ENCODE assay signal across 14 cellular contexts in the genomic region with DNA sequence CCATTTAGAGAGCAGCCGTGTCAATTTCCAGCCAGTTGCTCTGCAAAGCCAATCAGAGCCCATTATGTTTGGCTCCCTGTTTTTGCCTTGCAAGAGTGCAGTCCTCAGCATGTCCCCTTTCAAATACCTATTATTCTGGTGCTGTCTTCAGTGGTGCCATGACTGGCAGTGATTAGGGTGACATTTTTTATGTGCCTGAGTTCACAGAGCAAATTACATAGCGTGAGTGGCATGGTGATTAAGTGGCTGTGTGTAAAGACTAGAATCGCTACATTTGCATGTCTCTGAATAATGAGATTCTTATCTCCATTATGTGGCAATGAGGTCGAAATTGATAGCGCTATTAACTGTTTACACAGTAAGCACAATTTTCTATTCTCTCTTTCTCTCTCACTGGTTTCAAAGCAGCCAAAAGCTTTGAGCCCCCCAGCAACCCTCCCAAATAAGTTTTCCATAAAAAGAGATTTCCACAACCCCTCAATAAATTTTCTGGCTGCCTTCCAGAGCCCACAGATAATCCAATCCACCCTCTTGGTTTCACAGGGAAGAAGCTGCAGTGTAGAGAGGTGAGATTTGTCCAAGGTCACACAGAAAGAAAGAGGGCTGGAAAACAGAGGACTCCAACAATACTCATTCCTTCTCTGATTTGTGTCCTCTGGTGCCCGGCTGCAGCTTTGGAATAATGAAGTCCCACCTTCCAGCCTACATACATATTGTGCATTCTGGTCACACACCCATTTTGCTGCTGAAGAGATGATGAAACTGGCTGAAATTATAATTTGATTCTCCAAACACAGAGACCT. TPM values are rescaled to one million over a fixed set of nuclear protein-coding genes. Genes with fewer than 3 reads are reported as not detected.
A peak's percentile ranks its signal among the peaks of the same experiment; 100 is the strongest.
DNase-seq lines count a peak whose midpoint lies in the region; ATAC-seq and TF ChIP-seq lines count a peak whose summit lies in the region.
"Had no signal": no experiment of that assay in that cellular context is flagged by ENCODE, and none has a peak within 500 bp of the region (broad histone marks: within the 10 kb centered on the region; RNA-seq: fewer than 3 reads in every experiment).

No MANE protein-coding gene starts in this region.

- H3K27me3 ChIP-seq in endodermal cell (ENCODE audit: control insufficient read depth, insufficient read depth, low read length, poor library complexity, severe bottlenecking) (no peaks in the 10 kb centered on the region), dorsolateral prefrontal cortex (no peaks in the 10 kb centered on the region)
- H3K27me3 ChIP-seq: heart right ventricle had no signal

- H3K27ac ChIP-seq in endodermal cell (ENCODE audit: low read depth, low read length): peak overlapping the region; percentile 64
- no peak overlapping the region for H3K27ac ChIP-seq in dorsolateral prefrontal cortex
- H3K27ac ChIP-seq: heart right ventricle had no signal

- no peaks in the 10 kb centered on the region for H3K4me1 ChIP-seq in endodermal cell (ENCODE audit: control insufficient read depth, insufficient read depth, low read length)

- no peak for ATAC-seq in GM18498 (IDR thresholded peaks at IDR 0.05; ENCODE audit: unreplicated experiment)
- no peak for ATAC-seq in stimulated activated effector memory CD8-positive, alpha-beta T cell treated with anti-CD3 and anti-CD28 coated beads, Interleukin-12 subunit alpha, Interleukin-12 subunit beta, amount 100 ng/mL, for 72 hours
- ATAC-seq: heart right ventricle; stimulated activated naive B cell treated with anti-CD40 and anti-IgM and Interleukin-4, amounts not matched to agents 10 μg/mL and 1 μg/mL and 100 μg/mL, for 72 hours had no signal

- DNase-seq in AG10803 (ENCODE audit: low read depth) (peak; percentile 29), M059J (ENCODE audit: low read depth) (peak; percentile 63), NCI-H526 (lab: John Stamatoyannopoulos, UW) (peak; percentile 83 to 86), endodermal cell (no peak), dorsolateral prefrontal cortex (no peak)
- no peak for DNase-seq in activated CD4-positive, alpha-beta T cell treated with anti-CD3 and anti-CD28 coated beads for 1 hour
- DNase-seq in stimulated activated effector memory CD8-positive, alpha-beta T cell treated with anti-CD3 and anti-CD28 coated beads, Interleukin-12 subunit alpha, Interleukin-12 subunit beta, amount 100 ng/mL, for 72 hours (ENCODE audit: low spot score in 2 of 2): no peak
- DNase-seq: activated CD4-positive, alpha-beta T cell treated with anti-CD3 and anti-CD28 coated beads, Interleukin-2, amount 10 ng/mL, durations not matched to agents 24 days and 14 days; heart right ventricle; stimulated activated CD4-positive, alpha-beta T cell treated with anti-CD3 and anti-CD28 coated beads, Interleukin-4, amount 100 ng/mL, for 1 hour; stimulated activated naive B cell treated with anti-CD40 and anti-IgM and Interleukin-4, amounts not matched to agents 10 μg/mL and 1 μg/mL and 100 μg/mL, for 72 hours; T-helper 1 cell had no signal

- WGBS in endodermal cell (ENCODE audit: insufficient coverage in 1 of 2, insufficient read length in 1 of 2), 2 experiments: 90 to 93% methylated on average over 4 to 6 of the region's 6 CpGs

- H3K36me3 Mint-ChIP-seq in endodermal cell (ENCODE audit: low read depth): no peaks in the 10 kb centered on the region
- no peaks in the 10 kb centered on the region for H3K36me3 Mint-ChIP-seq in stimulated activated effector memory CD8-positive, alpha-beta T cell treated with anti-CD3 and anti-CD28 coated beads, Interleukin-12 subunit alpha, Interleukin-12 subunit beta, amount 100 ng/mL, for 72 hours
- H3K36me3 Mint-ChIP-seq: stimulated activated naive B cell treated with anti-CD40 and anti-IgM and Interleukin-4, amounts not matched to agents 10 μg/mL and 1 μg/mL and 100 μg/mL, for 72 hours had no signal

- H3K9me3 Mint-ChIP-seq in endodermal cell: peaks cover 3% of the 10 kb centered on the region
- H3K9me3 Mint-ChIP-seq in stimulated activated effector memory CD8-positive, alpha-beta T cell treated with anti-CD3 and anti-CD28 coated beads, Interleukin-12 subunit alpha, Interleukin-12 subunit beta, amount 100 ng/mL, for 72 hours: no peaks in the 10 kb centered on the region
- H3K9me3 Mint-ChIP-seq: activated CD4-positive, alpha-beta T cell treated with anti-CD3 and anti-CD28 coated beads, Interleukin-2, amount 10 ng/mL, durations not matched to agents 24 days and 14 days; activated T-helper 1 cell treated with anti-CD3 and anti-CD28 coated beads, Interleukin-12 subunit alpha, Interleukin-12 subunit beta, Interleukin-2, Interleukin-4 antibody, amounts not matched to agents 30 ng/mL and 10 ng/mL and 1 ng/mL, durations not matched to agents 14 hours and 24 hours and 36 hours; stimulated activated naive B cell treated with anti-CD40 and anti-IgM and Interleukin-4, amounts not matched to agents 10 μg/mL and 1 μg/mL and 100 μg/mL, for 72 hours had no signal

- intact Hi-C loops in dorsolateral prefrontal cortex (cut with DNase I): no loop called here

- H3K4me3 Mint-ChIP-seq in endodermal cell: no peak overlapping the region
- no peak overlapping the region for H3K4me3 Mint-ChIP-seq in stimulated activated effector memory CD8-positive, alpha-beta T cell treated with anti-CD3 and anti-CD28 coated beads, Interleukin-12 subunit alpha, Interleukin-12 subunit beta, amount 100 ng/mL, for 72 hours
- H3K4me3 Mint-ChIP-seq: activated CD4-positive, alpha-beta T cell treated with anti-CD3 and anti-CD28 coated beads, Interleukin-2, amount 10 ng/mL, durations not matched to agents 24 days and 14 days; activated T-helper 1 cell treated with anti-CD3 and anti-CD28 coated beads, Interleukin-12 subunit alpha, Interleukin-12 subunit beta, Interleukin-2, Interleukin-4 antibody, amounts not matched to agents 30 ng/mL and 10 ng/mL and 1 ng/mL, durations not matched to agents 14 hours and 24 hours and 36 hours; stimulated activated naive B cell treated with anti-CD40 and anti-IgM and Interleukin-4, amounts not matched to agents 10 μg/mL and 1 μg/mL and 100 μg/mL, for 72 hours had no signal

- peaks cover 8% of the 10 kb centered on the region for H3K4me1 Mint-ChIP-seq in endodermal cell
- H3K4me1 Mint-ChIP-seq in stimulated activated effector memory CD8-positive, alpha-beta T cell treated with anti-CD3 and anti-CD28 coated beads, Interleukin-12 subunit alpha, Interleukin-12 subunit beta, amount 100 ng/mL, for 72 hours: no peaks in the 10 kb centered on the region

- H3K36me3 ChIP-seq in endodermal cell (ENCODE audit: control insufficient read depth, insufficient read depth, low read length): no peaks in the 10 kb centered on the region
- H3K36me3 ChIP-seq: heart right ventricle had no signal

- no peaks in the 10 kb centered on the region for H3K27me3 Mint-ChIP-seq in endodermal cell (ENCODE audit: insufficient read depth)
- H3K27me3 Mint-ChIP-seq: activated CD4-positive, alpha-beta T cell treated with anti-CD3 and anti-CD28 coated beads, Interleukin-2, amount 10 ng/mL, durations not matched to agents 24 days and 14 days; stimulated activated naive B cell treated with anti-CD40 and anti-IgM and Interleukin-4, amounts not matched to agents 10 μg/mL and 1 μg/mL and 100 μg/mL, for 72 hours had no signal

- H3K9me3 ChIP-seq in endodermal cell (ENCODE audit: control insufficient read depth, low read length): no peaks in the 10 kb centered on the region
- H3K9me3 ChIP-seq: heart right ventricle had no signal

- H3K27ac Mint-ChIP-seq in endodermal cell: no peak overlapping the region
- no peak overlapping the region for H3K27ac Mint-ChIP-seq in stimulated activated effector memory CD8-positive, alpha-beta T cell treated with anti-CD3 and anti-CD28 coated beads, Interleukin-12 subunit alpha, Interleukin-12 subunit beta, amount 100 ng/mL, for 72 hours
- H3K27ac Mint-ChIP-seq: activated CD4-positive, alpha-beta T cell treated with anti-CD3 and anti-CD28 coated beads, Interleukin-2, amount 10 ng/mL, durations not matched to agents 24 days and 14 days; activated T-helper 1 cell treated with anti-CD3 and anti-CD28 coated beads, Interleukin-12 subunit alpha, Interleukin-12 subunit beta, Interleukin-2, Interleukin-4 antibody, amounts not matched to agents 30 ng/mL and 10 ng/mL and 1 ng/mL, durations not matched to agents 14 hours and 24 hours and 36 hours; stimulated activated naive B cell treated with anti-CD40 and anti-IgM and Interleukin-4, amounts not matched to agents 10 μg/mL and 1 μg/mL and 100 μg/mL, for 72 hours had no signal

- no peak overlapping the region for H3K4me3 ChIP-seq in AG10803 (ENCODE audit: low read length)
- H3K4me3 ChIP-seq in endodermal cell (ENCODE audit: low read length): no peak overlapping the region
- no peak overlapping the region for H3K4me3 ChIP-seq in dorsolateral prefrontal cortex
- H3K4me3 ChIP-seq: heart right ventricle had no signal

- TF ChIP-seq CTCF in AG10803 (conservative IDR thresholded peaks at IDR 0.05; ENCODE audit: low read length): no peak
- no peak for TF ChIP-seq CTCF in endodermal cell (conservative IDR thresholded peaks at IDR 0.05)
- TF ChIP-seq CTCF in dorsolateral prefrontal cortex (IDR thresholded peaks at IDR 0.05 in 54 of 56, conservative IDR thresholded peaks at IDR 0.05 in 2 of 56; ENCODE audit: low read depth in 1 of 56, partially characterized antibody in 56 of 56): no peak

- H3K9ac ChIP-seq in endodermal cell (ENCODE audit: extremely low read depth, low read length, poor library complexity, severe bottlenecking): no peak overlapping the region

RNA-seq across cellular contexts. Expression of a gene that starts 58.8 kb away (rescaled TPM):
- 48.4 and 48.5 TPM in 2 replicates for total RNA-seq in M059J (2014; rRNA removed; shearing (Covaris generic))
- total RNA-seq in endodermal cell (100 to 1,000 TPM; 334 to 453 TPM), dorsolateral prefrontal cortex (100 to 1,000 TPM in 79 of 120 experiments, 10 to 100 TPM in 41; 42.1 to 170 (median 107) TPM)
- polyA plus RNA-seq in endodermal cell (2013, experiment 1 of 2): 125 TPM
- polyA plus RNA-seq in endodermal cell (2013, experiment 2 of 2): 149 TPM

Comparison
In these comparisons a context has a peak if more than half of its experiments do, and no peak if none do; other contexts are left out.
1. DNase-seq: peak in AG10803 (single experiment), M059J (single experiment) and NCI-H526 (2 of 2); none in endodermal cell (single experiment), dorsolateral prefrontal cortex (0 of 10), activated CD4-positive, alpha-beta T cell treated with anti-CD3 and anti-CD28 coated beads for 1 hour (single experiment) and stimulated activated effector memory CD8-positive, alpha-beta T cell treated with anti-CD3 and anti-CD28 coated beads, Interleukin-12 subunit alpha, Interleukin-12 subunit beta, amount 100 ng/mL, for 72 hours (0 of 2).